16 cellular contexts compared by ENCODE assay signal in genomic region chr18:22254088-22254487, GRCh38.
"Had no signal": no experiment of that assay in that cellular context is flagged by ENCODE, and none has a peak within 500 bp of the region (broad histone marks: within the 10 kb centered on the region; RNA-seq: fewer than 3 reads in every experiment).

No MANE protein-coding gene starts in this region.

- H3K36me3 ChIP-seq: right lobe of liver, tibial nerve had no signal

- DNase-seq: activated CD4-positive, CD25-positive, alpha-beta regulatory T cell; activated naive CD4-positive, alpha-beta T cell; activated naive CD8-positive, alpha-beta T cell treated with anti-CD3 and anti-CD28 coated beads, Interleukin-2, amount 10 ng/mL, durations not matched to agents 7 days and 5 days; activated T-cell treated with anti-CD3 and anti-CD28 coated beads for 4 hours; central memory CD4-positive, alpha-beta T cell; cortex of kidney; effector CD4-positive, alpha-beta T cell; foreskin melanocyte; immature natural killer cell; psoas muscle had no signal

- H3K9me3 Mint-ChIP-seq: activated naive CD8-positive, alpha-beta T cell treated with anti-CD3 and anti-CD28 coated beads, Interleukin-2, amount 10 ng/mL, durations not matched to agents 7 days and 5 days; brain; immature natural killer cell; natural killer cell treated with Interleukin-12 subunit alpha and Interleukin-12 subunit beta and Interleukin-15 and Interleukin-18, amount 100 ng/mL, for 72 hours; T-helper 2 cell treated with Interferon-gamma antibody and Interleukin-4, amounts not matched to agents 5 μg/mL and 100 μg/mL, for 36 hours had no signal

- ATAC-seq: natural killer cell treated with Interleukin-12 subunit alpha and Interleukin-12 subunit beta and Interleukin-15 and Interleukin-18, amount 100 ng/mL, for 72 hours; psoas muscle had no signal

- H3K27me3 Mint-ChIP-seq: brain had no signal

- H3K27me3 ChIP-seq: right lobe of liver, tibial nerve had no signal

- H3K4me1 ChIP-seq: psoas muscle, right lobe of liver, tibial nerve had no signal

- H3K27ac Mint-ChIP-seq: activated naive CD8-positive, alpha-beta T cell treated with anti-CD3 and anti-CD28 coated beads, Interleukin-2, amount 10 ng/mL, durations not matched to agents 7 days and 5 days; brain; T-helper 2 cell treated with Interferon-gamma antibody and Interleukin-4, amounts not matched to agents 5 μg/mL and 100 μg/mL, for 36 hours had no signal

- H3K36me3 Mint-ChIP-seq: activated naive CD8-positive, alpha-beta T cell treated with anti-CD3 and anti-CD28 coated beads, Interleukin-2, amount 10 ng/mL, durations not matched to agents 7 days and 5 days; brain; natural killer cell treated with Interleukin-12 subunit alpha and Interleukin-12 subunit beta and Interleukin-15 and Interleukin-18, amount 100 ng/mL, for 72 hours had no signal

- H3K4me3 Mint-ChIP-seq: activated naive CD8-positive, alpha-beta T cell treated with anti-CD3 and anti-CD28 coated beads, Interleukin-2, amount 10 ng/mL, durations not matched to agents 7 days and 5 days; brain; natural killer cell treated with Interleukin-12 subunit alpha and Interleukin-12 subunit beta and Interleukin-15 and Interleukin-18, amount 100 ng/mL, for 72 hours; T-helper 2 cell treated with Interferon-gamma antibody and Interleukin-4, amounts not matched to agents 5 μg/mL and 100 μg/mL, for 36 hours had no signal

- H3K4me1 Mint-ChIP-seq: brain had no signal

- H3K4me3 ChIP-seq: psoas muscle, right lobe of liver, tibial nerve had no signal

- H3K9me3 ChIP-seq: psoas muscle, right lobe of liver, tibial nerve had no signal

- H3K27ac ChIP-seq: epithelial cell of prostate, psoas muscle, right lobe of liver, tibial nerve had no signal
